Comparison of ENCODE assay signal across 17 cellular contexts in the genomic region with DNA sequence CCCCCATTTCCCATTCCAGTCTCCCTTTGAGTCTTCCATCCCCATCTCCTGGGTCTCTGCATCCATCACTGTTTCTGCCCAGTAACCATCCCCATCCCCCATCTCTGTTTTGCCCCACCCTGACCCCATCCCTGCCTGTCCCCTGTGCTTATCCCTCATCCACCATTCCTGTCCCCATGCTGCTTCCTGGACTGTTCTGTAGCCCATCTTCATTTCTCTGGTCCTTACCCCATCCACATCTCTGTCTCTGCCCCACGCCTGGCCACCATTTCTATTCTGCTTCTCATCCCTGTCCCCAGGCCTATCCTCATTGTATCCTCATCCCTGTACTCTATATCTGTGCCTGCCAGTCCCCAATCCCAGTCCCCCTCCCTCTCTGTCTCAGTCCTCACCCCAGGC. TPM values are rescaled to one million over a fixed set of nuclear protein-coding genes. Genes with fewer than 3 reads are reported as not detected.
DNase-seq lines count a peak whose midpoint lies in the region; ATAC-seq and TF ChIP-seq lines count a peak whose summit lies in the region.
"Had no signal": no experiment of that assay in that cellular context is flagged by ENCODE, and none has a peak within 500 bp of the region (broad histone marks: within the 10 kb centered on the region; RNA-seq: fewer than 3 reads in every experiment).

No MANE protein-coding gene starts in this region.

- ATAC-seq in WTC11 (no peak), naive B cell (ENCODE audit: low read depth in 2 of 2) (no peak)

- H3K4me2 ChIP-seq in PC-9, result no peak overlapping the region

- peaks cover 1% of the 10 kb centered on the region; the same call in 1 of the 2 replicates for H3F3A ChIP-seq in PC-9 (ENCODE audit: insufficient read depth, low read depth)

- DNase-seq in WTC11 (ENCODE audit: low spot score), result no peak
- DNase-seq in naive B cell, result no peak
- DNase-seq in type B pancreatic cell (ENCODE audit: extremely low spot score, unreplicated experiment), result no peak
- no peak for DNase-seq in mesenteric fat pad (ENCODE audit: low spot score)
- DNase-seq in PC-9, result no peak
- DNase-seq in HFFc6, result no peak
- DNase-seq: ACHN, DND-41, GDM1, MM.1S, NCI-H1092 treated with DMSO at 0.1 percent for 48 hours, NCI-H2081, NCI-H2171 treated with DMSO at 0.1 percent for 48 hours, NCI-H446 treated with DMSO at 0.1 percent for 48 hours, SHP77 had no signal

- no peaks in the 10 kb centered on the region for H3K36me3 ChIP-seq in HEK293 (ENCODE audit: control insufficient read depth in 2 of 2, insufficient read depth in 1 of 2, low read length in 2 of 2)
- no peaks in the 10 kb centered on the region for H3K36me3 ChIP-seq in PC-9 (ENCODE audit: low read depth)

- CTCF ChIA-PET in HEK293 (lab: Yijun Ruan, JAX), result interaction anchor here (13.7 kb wide), 1 partner anchor 19 kb away, joined by 192 read pairs; a partner anchor contains a TSS
- CTCF ChIA-PET in WTC11 (lab: Charles Lee), result interaction anchor here (1.1 to 10.4 kb wide), 3 partner anchors 9 to 238 kb away, joined by 3 to 660 read pairs (median 8); a partner anchor contains a TSS
- CTCF ChIA-PET in PC-9 (lab: Charles Lee), result no interaction called here

- H3K4me1 Mint-ChIP-seq in WTC11 (peaks cover 53% of the 10 kb centered on the region), naive B cell (peaks cover 64 to 88% (median 70%) of the 10 kb centered on the region in 3 donors), type B pancreatic cell (ENCODE audit: unreplicated experiment) (peaks cover 49% of the 10 kb centered on the region), HFFc6 (ENCODE audit: low read depth) (peaks cover 23% of the 10 kb centered on the region)

- POLR2A ChIA-PET in HEK293 (lab: Yijun Ruan, JAX), result interaction anchor here (1.2 kb wide), 1 partner anchor 9 kb away, joined by 5 read pairs; a partner anchor contains a TSS
- POLR2A ChIA-PET in WTC11 (lab: Charles Lee), result interaction anchor here (7.6 kb wide), 1 partner anchor 19 kb away, joined by 97 read pairs; a partner anchor contains a TSS
- POLR2A ChIA-PET in PC-9 (lab: Charles Lee; ENCODE audit: unreplicated experiment), result no interaction called here

- H3K27me3 Mint-ChIP-seq in WTC11 (ENCODE audit: low read depth), result peaks cover 92% of the 10 kb centered on the region
- H3K27me3 Mint-ChIP-seq in naive B cell, result peaks cover 45 to 83% (median 81%) of the 10 kb centered on the region in 3 donors
- H3K27me3 Mint-ChIP-seq in type B pancreatic cell, result peaks cover 77% of the 10 kb centered on the region
- H3K27me3 Mint-ChIP-seq in HFFc6 (ENCODE audit: insufficient read depth), result peaks cover 35% of the 10 kb centered on the region

- H3K27ac ChIP-seq in HEK293 (ENCODE audit: extremely low read depth, low read depth, low read length), result no peak overlapping the region
- H3K27ac ChIP-seq in PC-9, result no peak overlapping the region
- H3K27ac ChIP-seq: C4-2B had no signal

- peaks cover 6% of the 10 kb centered on the region; the same call in 1 of the 2 replicates for H4K20me1 ChIP-seq in PC-9 (ENCODE audit: insufficient read depth)

- H3K36me3 Mint-ChIP-seq in WTC11, result no peaks in the 10 kb centered on the region
- H3K36me3 Mint-ChIP-seq in naive B cell, result peaks cover 0 to 17% of the 10 kb centered on the region in 2 donors
- H3K36me3 Mint-ChIP-seq in type B pancreatic cell, result no peaks in the 10 kb centered on the region
- no peaks in the 10 kb centered on the region for H3K36me3 Mint-ChIP-seq in HFFc6 (ENCODE audit: low read depth)

- H3K27ac Mint-ChIP-seq in WTC11, result no peak overlapping the region
- peak overlapping the region in 1 of 6 donors; percentile 32 for H3K27ac Mint-ChIP-seq in naive B cell
- no peak overlapping the region for H3K27ac Mint-ChIP-seq in type B pancreatic cell
- no peak overlapping the region for H3K27ac Mint-ChIP-seq in HFFc6

- H2AFZ ChIP-seq in PC-9, result no peak overlapping the region

- H3K9me2 ChIP-seq in PC-9 (ENCODE audit: insufficient read depth), result no peaks in the 10 kb centered on the region

- H3K4me3 ChIP-seq in HEK293 (ENCODE audit: low read depth, low read length), result no peak overlapping the region
- H3K4me3 ChIP-seq in PC-9, result no peak overlapping the region

- H3K4me3 Mint-ChIP-seq in WTC11, result peak overlapping the region; percentile 51
- peak overlapping the region in 5 of 8 donors; percentile 7 to 74 (median 26) for H3K4me3 Mint-ChIP-seq in naive B cell
- peak overlapping the region; percentile 61 for H3K4me3 Mint-ChIP-seq in type B pancreatic cell
- no peak overlapping the region for H3K4me3 Mint-ChIP-seq in HFFc6

- no peaks in the 10 kb centered on the region for H3K27me3 ChIP-seq in PC-9 (ENCODE audit: insufficient read depth, low read depth)

- H3K4me1 ChIP-seq in HEK293 (ENCODE audit: control insufficient read depth, insufficient read depth, low read length) (no peaks in the 10 kb centered on the region; the same call in 1 of the 2 replicates), PC-9 (replicated peaks; ENCODE audit: insufficient read depth) (peaks cover 11% of the 10 kb centered on the region; the same call in 1 of the 2 replicates)

- H3K9me3 Mint-ChIP-seq in WTC11, result no peaks in the 10 kb centered on the region
- peaks cover 0 to 5% (median 0%) of the 10 kb centered on the region in 7 donors for H3K9me3 Mint-ChIP-seq in naive B cell
- no peaks in the 10 kb centered on the region for H3K9me3 Mint-ChIP-seq in type B pancreatic cell
- no peaks in the 10 kb centered on the region for H3K9me3 Mint-ChIP-seq in HFFc6

- H3K79me2 ChIP-seq in PC-9 (ENCODE audit: low read depth), result no peaks in the 10 kb centered on the region

- H3K9me3 ChIP-seq in HEK293 (ENCODE audit: control insufficient read depth, insufficient read depth, low read depth, low read length) (no peaks in the 10 kb centered on the region), PC-9 (ENCODE audit: insufficient read depth, low read depth) (no peaks in the 10 kb centered on the region)

- intact Hi-C loops in PC-9 (cut with micrococcal nuclease; ENCODE audit: unreplicated experiment), result no loop called here

- no TSS peak for BruUV-seq in PC-9 (replicated peaks; lab: Mats Ljungman, UMichigan)

- TF ChIP-seq CTCF in HEK293 (tag by site-specific recombination; IDR thresholded peaks at IDR 0.05), result no peak
- TF ChIP-seq CTCF in WTC11 (IDR thresholded peaks at IDR 0.05), result no peak
- TF ChIP-seq CTCF in type B pancreatic cell (conservative IDR thresholded peaks at IDR 0.05), result no peak
- TF ChIP-seq CTCF in PC-9 (conservative IDR thresholded peaks at IDR 0.05), result no peak
- no peak for TF ChIP-seq CTCF in HFFc6 (IDR thresholded peaks at IDR 0.05)

TF ChIP-seq in HEK293, 187 proteins besides CTCF, POLR2A, EP300 and RAD21 (continues in another document):
- TF ChIP-seq, protein P1, sequence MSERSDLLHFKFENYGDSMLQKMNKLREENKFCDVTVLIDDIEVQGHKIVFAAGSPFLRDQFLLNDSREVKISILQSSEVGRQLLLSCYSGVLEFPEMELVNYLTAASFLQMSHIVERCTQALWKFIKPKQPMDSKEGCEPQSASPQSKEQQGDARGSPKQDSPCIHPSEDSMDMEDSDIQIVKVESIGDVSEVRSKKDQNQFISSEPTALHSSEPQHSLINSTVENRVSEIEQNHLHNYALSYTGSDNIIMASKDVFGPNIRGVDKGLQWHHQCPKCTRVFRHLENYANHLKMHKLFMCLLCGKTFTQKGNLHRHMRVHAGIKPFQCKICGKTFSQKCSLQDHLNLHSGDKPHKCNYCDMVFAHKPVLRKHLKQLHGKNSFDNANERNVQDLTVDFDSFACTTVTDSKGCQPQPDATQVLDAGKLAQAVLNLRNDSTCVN (tag by site-specific recombination; optimal IDR thresholded peaks at IDR 0.05), result peak; percentile 7

TF ChIP-seq in WTC11, 78 proteins besides CTCF, POLR2A, EP300 and RAD21 (continues in another document):
- TF ChIP-seq NFYB (CRISPR knock-in tag; conservative IDR thresholded peaks at IDR 0.05; ENCODE audit: low read depth) (no peak), TCF7 (CRISPR knock-in tag; IDR thresholded peaks at IDR 0.05; ENCODE audit: low read depth) (no peak)

RNA-seq across cellular contexts. Expression of a gene that starts 4.2 kb away (rescaled TPM):
- total RNA-seq in WTC11 (2021) (3.7 to 4.9 TPM (median 4.4 TPM) in 3 replicates), type B pancreatic cell (ENCODE audit: low replicate concordance) (15.1 and 45.5 TPM in 2 replicates), mesenteric fat pad (1.4 TPM), PC-9 (2021) (20.3 and 20.6 TPM in 2 replicates)
- 1 to 10 TPM; 1.2 to 4.9 (median 2.8) TPM for polyA plus RNA-seq in naive B cell (ENCODE audit: low read depth in 6 of 6)
- total RNA-seq in HFFc6 (2021; fragmentation: NEBNext Ultra II Directional; extraction: Animal tissue kit (Norgen Biotek cat#: 25700)), result 1 to 10 TPM; 2.9 to 8.2 (median 3.9) TPM

RNA-seq across cellular contexts. Expression of a gene that starts 8.7 kb away (rescaled TPM):
- 262 to 297 TPM (median 265 TPM) in 3 replicates for total RNA-seq in WTC11 (2021)
- 100 to 1,000 TPM; 160 to 183 (median 173) TPM for polyA plus RNA-seq in naive B cell (ENCODE audit: low read depth in 6 of 6)
- total RNA-seq in type B pancreatic cell (ENCODE audit: low replicate concordance), result 108 and 131 TPM in 2 replicates
- 62.3 TPM for total RNA-seq in mesenteric fat pad
- total RNA-seq in PC-9 (2021), result 220 and 227 TPM in 2 replicates
- total RNA-seq in HFFc6 (2021; fragmentation: NEBNext Ultra II Directional; extraction: Animal tissue kit (Norgen Biotek cat#: 25700)), result 100 to 1,000 TPM; 112 to 127 (median 126) TPM

RNA-seq across cellular contexts. Expression of a gene that starts 30.2 kb away (rescaled TPM):
- total RNA-seq in WTC11 (2021) (3.2 to 3.4 TPM (median 3.3 TPM) in 3 replicates), type B pancreatic cell (ENCODE audit: low replicate concordance) (1.6 and 4.8 TPM in 2 replicates), mesenteric fat pad (3.9 TPM), PC-9 (2021) (1.3 and 2.2 TPM in 2 replicates)
- under 1 TPM in 4 of 6 donors, not detected in 2; 0.32 to 0.43 (median 0.38) TPM for polyA plus RNA-seq in naive B cell (ENCODE audit: low read depth in 6 of 6)
- total RNA-seq in HFFc6 (2021; fragmentation: NEBNext Ultra II Directional; extraction: Animal tissue kit (Norgen Biotek cat#: 25700)), result 1 to 10 TPM in 1 of 6 experiments, under 1 TPM in 5; 0.21 to 1.1 (median 0.58) TPM
